7 cellular contexts compared by ENCODE assay signal in the genomic region with DNA sequence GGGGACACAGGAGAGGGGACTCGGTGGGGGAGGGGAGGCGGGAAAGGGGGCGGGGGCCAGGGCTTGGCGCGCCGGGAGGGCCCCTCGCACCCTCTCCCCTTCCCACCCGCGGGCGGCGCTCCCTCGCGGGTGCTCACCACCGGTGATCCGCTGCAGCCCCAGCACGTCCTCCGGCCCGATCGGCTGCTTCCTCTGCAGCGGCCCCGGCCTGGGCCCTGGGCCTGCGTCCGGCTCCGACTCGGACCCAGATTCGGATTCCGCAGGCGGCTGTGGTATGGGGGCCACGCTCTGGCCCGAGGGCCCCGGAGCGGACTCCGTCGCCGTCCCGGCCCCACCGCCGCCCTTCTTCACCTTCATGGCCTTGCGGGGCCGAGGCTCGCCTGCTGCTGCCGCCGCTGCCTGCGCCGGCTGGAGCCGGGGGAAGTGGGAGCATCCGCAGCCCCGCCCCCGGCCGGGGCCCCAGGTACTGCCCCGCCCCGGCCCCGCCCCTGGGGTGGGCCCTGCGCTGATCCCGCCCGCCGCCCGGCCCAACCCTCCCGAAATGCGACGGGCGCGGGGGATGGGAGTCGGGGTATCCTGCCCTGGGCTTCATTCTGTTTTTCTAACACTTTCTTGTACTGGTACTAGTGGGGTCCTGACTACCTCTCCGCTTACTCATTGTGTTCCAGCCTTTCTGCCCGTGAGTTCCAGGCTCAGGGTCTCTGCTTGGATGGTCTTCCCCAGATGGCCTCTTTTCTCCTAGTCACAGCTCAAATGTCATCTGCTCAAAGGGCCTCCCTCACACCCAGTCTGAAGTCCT. TPM values are rescaled to one million over a fixed set of nuclear protein-coding genes. Genes with fewer than 3 reads are reported as not detected.
DNase-seq lines count a peak whose midpoint lies in the region; ATAC-seq and TF ChIP-seq lines count a peak whose summit lies in the region.

A gene (minus strand): TSS at position 424 of the 799 bp plus-strand sequence. CDS start 67 bp downstream, at position 357.

- peak within 1 kb of the TSS; percentile 90 for H3K27ac Mint-ChIP-seq in activated CD4-positive, alpha-beta T cell treated with anti-CD3 and anti-CD28 coated beads, Interleukin-2, amount 10 ng/mL, durations not matched to agents 24 days and 14 days

- TF ChIP-seq POLR2A in GM15510 (IDR thresholded peaks at IDR 0.05; ENCODE audit: borderline replicate concordance, extremely low read depth, insufficient read length) = peak; percentile 82

- peak; percentile 83 for DNase-seq in NCI-H345 (lab: John Stamatoyannopoulos, UW)
- peak; percentile 94 for DNase-seq in activated CD4-positive, alpha-beta T cell treated with anti-CD3 and anti-CD28 coated beads, Interleukin-2, amount 10 ng/mL, durations not matched to agents 24 days and 14 days
- DNase-seq in dedifferentiated amniotic fluid mesenchymal stem cell (ENCODE audit: extremely low spot score) = peak; percentile 27
- peak; percentile 83 to 98 for DNase-seq in left lung
- DNase-seq in stimulated activated CD4-positive, alpha-beta T cell treated with anti-CD3 and anti-CD28 coated beads, Interleukin-2, amount 100 ng/mL, for 4 hours (ENCODE audit: low read depth) = peak; percentile 66

- no peaks in the 10 kb centered on the region for H3K27me3 Mint-ChIP-seq in activated CD4-positive, alpha-beta T cell treated with anti-CD3 and anti-CD28 coated beads, Interleukin-2, amount 10 ng/mL, durations not matched to agents 24 days and 14 days

- peaks cover 53% of the 10 kb centered on the region for H3K4me1 Mint-ChIP-seq in activated CD4-positive, alpha-beta T cell treated with anti-CD3 and anti-CD28 coated beads, Interleukin-2, amount 10 ng/mL, durations not matched to agents 24 days and 14 days

- H3K36me3 Mint-ChIP-seq in activated CD4-positive, alpha-beta T cell treated with anti-CD3 and anti-CD28 coated beads, Interleukin-2, amount 10 ng/mL, durations not matched to agents 24 days and 14 days (ENCODE audit: low read depth) = peaks cover 48% of the 10 kb centered on the region

- peak; percentile 79 for ATAC-seq in HG02885 (IDR thresholded peaks at IDR 0.05; ENCODE audit: poor library complexity, unreplicated experiment)
- ATAC-seq in left lung = peak; percentile 95

- H3K36me3 ChIP-seq in left lung = peaks cover 0 to 39% of the 10 kb centered on the region in 2 donors

- H3K4me1 ChIP-seq in left lung = peaks cover 0 to 49% of the 10 kb centered on the region in 2 donors

- peak within 1 kb of the TSS; percentile 93 to 98 for H3K4me3 ChIP-seq in left lung

- H3K27me3 ChIP-seq in left lung = no peaks in the 10 kb centered on the region

- no peaks in the 10 kb centered on the region for H3K9me3 Mint-ChIP-seq in activated CD4-positive, alpha-beta T cell treated with anti-CD3 and anti-CD28 coated beads, Interleukin-2, amount 10 ng/mL, durations not matched to agents 24 days and 14 days

- H3K4me3 Mint-ChIP-seq in activated CD4-positive, alpha-beta T cell treated with anti-CD3 and anti-CD28 coated beads, Interleukin-2, amount 10 ng/mL, durations not matched to agents 24 days and 14 days = peak within 1 kb of the TSS; percentile 96

- H3K27ac ChIP-seq in left lung = peak within 1 kb of the TSS in 1 of 2 donors; percentile 77

- intact Hi-C loops in activated CD4-positive, alpha-beta T cell treated with anti-CD3 and anti-CD28 coated beads, Interleukin-2, amount 10 ng/mL, durations not matched to agents 24 days and 14 days (cut with micrococcal nuclease) = loop anchor here (1.0 to 5.0 kb wide), 3 partner anchors 19 to 135 kb away; a partner anchor contains a TSS
- intact Hi-C loops in left lung (cut with DNase I) = loop anchor here in 1 of 2 donors (5.0 kb wide), 1 partner anchor 55 kb away; no protein-coding TSS in a partner anchor

- H3K9me3 ChIP-seq in left lung = no peaks in the 10 kb centered on the region

- TF ChIP-seq CTCF in left lung (IDR thresholded peaks at IDR 0.05) = no peak

RNA-seq across cellular contexts. Expression of the gene that starts here (rescaled TPM):
- total RNA-seq in activated CD4-positive, alpha-beta T cell treated with anti-CD3 and anti-CD28 coated beads, Interleukin-2, amount 10 ng/mL, durations not matched to agents 24 days and 14 days = 59.8 and 60.2 TPM in 2 replicates
- 10 to 100 TPM; 25.7 to 28.9 TPM for total RNA-seq in left lung

Comparison
In these comparisons a context has a peak if more than half of its experiments do, and no peak if none do; other contexts are left out.
1. DNase-seq: peak in every context shown above with its lines; median percentile 94 in activated CD4-positive, alpha-beta T cell treated with anti-CD3 and anti-CD28 coated beads, Interleukin-2, amount 10 ng/mL, durations not matched to agents 24 days and 14 days; 90 in left lung; 83 in NCI-H345; 66 in stimulated activated CD4-positive, alpha-beta T cell treated with anti-CD3 and anti-CD28 coated beads, Interleukin-2, amount 100 ng/mL, for 4 hours; 27 in dedifferentiated amniotic fluid mesenchymal stem cell.